ENCODE assay signal across 13 cellular contexts in the genomic region with DNA sequence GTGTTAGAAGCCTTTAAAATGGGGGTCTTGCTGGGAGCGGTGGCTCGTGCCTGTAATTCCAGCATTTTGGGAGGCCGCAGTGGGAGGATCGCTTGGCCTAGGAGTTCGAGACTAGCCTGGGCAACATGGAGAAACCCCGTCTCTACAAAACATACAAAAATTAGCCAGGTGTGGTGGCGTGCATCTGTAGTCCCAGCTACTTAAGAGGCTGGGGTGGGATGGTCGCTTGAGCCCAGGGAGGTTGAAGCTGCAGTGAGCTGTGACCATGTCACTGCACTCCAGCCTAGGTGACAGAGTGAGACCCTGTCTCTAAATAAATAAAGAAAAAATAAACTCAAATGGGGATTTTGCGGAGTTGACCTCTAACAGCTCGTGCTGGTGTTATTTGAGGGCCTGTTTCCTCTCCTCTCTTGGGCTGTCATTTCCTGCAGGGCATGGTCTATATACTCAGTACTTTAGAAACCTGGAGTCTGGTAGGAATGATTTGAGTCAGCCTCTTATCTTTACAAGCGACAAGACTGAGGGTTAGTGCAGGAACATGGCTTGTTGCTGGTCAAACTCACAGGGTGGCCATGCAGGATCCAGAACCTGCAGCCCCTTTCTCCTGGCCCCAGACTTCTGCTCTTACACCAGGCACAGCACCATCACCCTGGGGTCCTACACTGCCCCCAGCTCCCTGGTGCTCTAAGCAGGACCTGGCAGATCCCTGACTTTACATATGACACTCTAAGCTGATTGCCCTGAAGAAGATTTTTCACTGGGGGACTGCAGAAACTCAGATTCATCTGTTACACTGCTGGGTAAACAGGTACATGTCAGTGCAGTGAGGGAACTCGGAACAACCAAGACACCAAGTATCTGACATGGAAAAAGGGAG. TPM values are rescaled to one million over a fixed set of nuclear protein-coding genes. Genes with fewer than 3 reads are reported as not detected.
DNase-seq lines count a peak whose midpoint lies in the region; ATAC-seq and TF ChIP-seq lines count a peak whose summit lies in the region.
"Had no signal": no experiment of that assay in that cellular context is flagged by ENCODE, and none has a peak within 500 bp of the region (broad histone marks: within the 10 kb centered on the region; RNA-seq: fewer than 3 reads in every experiment).

No MANE protein-coding gene starts in this region.

- DNase-seq in CD4-positive, CD25-positive, alpha-beta regulatory T cell: peak in 1 of 3 donors; percentile 39
- DNase-seq in right cardiac atrium (no peak), A172 (ENCODE audit: low spot score) (no peak), neural progenitor cell (ENCODE audit: low spot score) (no peak)
- DNase-seq in stimulated activated CD4-positive, alpha-beta T cell treated with anti-CD3 and anti-CD28 coated beads, Interleukin-2, amount 100 ng/mL, for 24 hours: no peak
- no peak for DNase-seq in activated CD4-positive, CD25-positive, alpha-beta regulatory T cell (lab: John Stamatoyannopoulos, UW)
- DNase-seq: gastrocnemius medialis, MG63, ovary had no signal

- WGBS in right cardiac atrium: 74% methylated on average over 12 of the region's 12 CpGs

- H4K20me1 ChIP-seq in neural progenitor cell (ENCODE audit: low read depth): no peaks in the 10 kb centered on the region

- no peaks in the 10 kb centered on the region for H3F3A ChIP-seq in neural progenitor cell (ENCODE audit: low read depth)

- H2AFZ ChIP-seq in neural progenitor cell (replicated peaks): no peak overlapping the region

- H3K36me3 ChIP-seq in CD4-positive, CD25-positive, alpha-beta regulatory T cell (ENCODE audit: control insufficient read depth, insufficient read depth, low read length): peaks cover 18% of the 10 kb centered on the region
- no peaks in the 10 kb centered on the region for H3K36me3 ChIP-seq in neural progenitor cell
- H3K36me3 ChIP-seq: gastrocnemius medialis, ovary had no signal

- intact Hi-C loops in right cardiac atrium (cut with DNase I): no loop called here

- ATAC-seq in CD4-positive, CD25-positive, alpha-beta regulatory T cell (ENCODE audit: low read depth in 2 of 2): no peak
- peak; percentile 73 for ATAC-seq in GM19438 (IDR thresholded peaks at IDR 0.05; ENCODE audit: low read depth, unreplicated experiment)
- peak; percentile 84 for ATAC-seq in HG03378 (IDR thresholded peaks at IDR 0.05; ENCODE audit: unreplicated experiment)
- peak; percentile 36 to 82 for ATAC-seq in right cardiac atrium

- peak overlapping the region in 2 of 4 donors; percentile 11 to 35 for H3K4me3 Mint-ChIP-seq in CD4-positive, CD25-positive, alpha-beta regulatory T cell
- no peak overlapping the region for H3K4me3 Mint-ChIP-seq in neural progenitor cell
- H3K4me3 Mint-ChIP-seq: activated naive CD4-positive, alpha-beta T cell treated with anti-CD3 and anti-CD28 coated beads, Interleukin-2, amount 50 U/mL, for 24 hours had no signal

- peaks cover 10% of the 10 kb centered on the region for H3K4me1 ChIP-seq in CD4-positive, CD25-positive, alpha-beta regulatory T cell (ENCODE audit: control insufficient read depth, insufficient read depth, low read length, poor library complexity, severe bottlenecking)
- H3K4me1 ChIP-seq in right cardiac atrium (ENCODE audit: control insufficient read depth, insufficient read depth, low read length) (peaks cover 13% of the 10 kb centered on the region), neural progenitor cell (no peaks in the 10 kb centered on the region)
- H3K4me1 ChIP-seq: gastrocnemius medialis had no signal

- no peaks in the 10 kb centered on the region for H3K9me3 Mint-ChIP-seq in CD4-positive, CD25-positive, alpha-beta regulatory T cell
- H3K9me3 Mint-ChIP-seq in neural progenitor cell: peaks cover 10% of the 10 kb centered on the region
- H3K9me3 Mint-ChIP-seq: activated naive CD4-positive, alpha-beta T cell treated with anti-CD3 and anti-CD28 coated beads, Interleukin-2, amount 50 U/mL, for 24 hours had no signal

- no peaks in the 10 kb centered on the region for H3K9me3 ChIP-seq in CD4-positive, CD25-positive, alpha-beta regulatory T cell (ENCODE audit: control insufficient read depth in 2 of 2, low read length in 2 of 2)
- H3K9me3 ChIP-seq in right cardiac atrium (ENCODE audit: control insufficient read depth, low read length): no peaks in the 10 kb centered on the region
- no peaks in the 10 kb centered on the region for H3K9me3 ChIP-seq in neural progenitor cell (ENCODE audit: low read depth)
- H3K9me3 ChIP-seq: gastrocnemius medialis, MG63, ovary had no signal

- no peaks in the 10 kb centered on the region for H3K27me3 ChIP-seq in CD4-positive, CD25-positive, alpha-beta regulatory T cell (ENCODE audit: control insufficient read depth, insufficient read depth, low read length)
- H3K27me3 ChIP-seq in right cardiac atrium (ENCODE audit: control insufficient read depth, insufficient read depth) (no peaks in the 10 kb centered on the region), neural progenitor cell (no peaks in the 10 kb centered on the region)
- H3K27me3 ChIP-seq: gastrocnemius medialis, MG63, ovary had no signal

- no peak overlapping the region for H3K27ac ChIP-seq in CD4-positive, CD25-positive, alpha-beta regulatory T cell (ENCODE audit: insufficient read depth, low read length, poor library complexity, severe bottlenecking)
- H3K27ac ChIP-seq in right cardiac atrium (ENCODE audit: low read length): peak overlapping the region; percentile 73
- no peak overlapping the region for H3K27ac ChIP-seq in neural progenitor cell
- H3K27ac ChIP-seq: C4-2B, ovary had no signal

- H3K4me2 ChIP-seq in neural progenitor cell: no peak overlapping the region

- no peak overlapping the region for H3K4me3 ChIP-seq in CD4-positive, CD25-positive, alpha-beta regulatory T cell (ENCODE audit: low read depth, low read length)
- no peak overlapping the region for H3K4me3 ChIP-seq in right cardiac atrium (ENCODE audit: low read length)
- H3K4me3 ChIP-seq in neural progenitor cell: no peak overlapping the region
- H3K4me3 ChIP-seq: gastrocnemius medialis, MG63, ovary had no signal

- H3K27ac Mint-ChIP-seq in CD4-positive, CD25-positive, alpha-beta regulatory T cell: peak overlapping the region; percentile 52 to 83 (median 65)
- no peak overlapping the region for H3K27ac Mint-ChIP-seq in neural progenitor cell
- H3K27ac Mint-ChIP-seq: activated naive CD4-positive, alpha-beta T cell treated with anti-CD3 and anti-CD28 coated beads, Interleukin-2, amount 50 U/mL, for 24 hours had no signal

- H3K4me1 Mint-ChIP-seq in CD4-positive, CD25-positive, alpha-beta regulatory T cell: peaks cover 8 to 36% (median 27%) of the 10 kb centered on the region in 4 donors
- H3K4me1 Mint-ChIP-seq in neural progenitor cell: peaks cover 19% of the 10 kb centered on the region

- H3K36me3 Mint-ChIP-seq in CD4-positive, CD25-positive, alpha-beta regulatory T cell: peaks cover 14% of the 10 kb centered on the region
- peaks cover 12% of the 10 kb centered on the region for H3K36me3 Mint-ChIP-seq in neural progenitor cell

- TF ChIP-seq CTCF in neural progenitor cell (IDR thresholded peaks at IDR 0.05): no peak

- no peak overlapping the region for H3K9ac ChIP-seq in neural progenitor cell

- peaks cover 15% of the 10 kb centered on the region for H3K79me2 ChIP-seq in neural progenitor cell (ENCODE audit: low read depth)

- no peaks in the 10 kb centered on the region for H3K27me3 Mint-ChIP-seq in CD4-positive, CD25-positive, alpha-beta regulatory T cell
- H3K27me3 Mint-ChIP-seq in neural progenitor cell (ENCODE audit: insufficient read depth, low read depth): peaks cover 5% of the 10 kb centered on the region
- H3K27me3 Mint-ChIP-seq: activated naive CD4-positive, alpha-beta T cell treated with anti-CD3 and anti-CD28 coated beads, Interleukin-2, amount 50 U/mL, for 24 hours had no signal

RNA-seq across cellular contexts. Expression of a gene that starts 15.1 kb away (rescaled TPM):
- 57.8 TPM for total RNA-seq in CD4-positive, CD25-positive, alpha-beta regulatory T cell
- polyA plus RNA-seq in CD4-positive, CD25-positive, alpha-beta regulatory T cell: 10 to 100 TPM in 3 of 4 donors, 1 to 10 TPM in 1; 9.3 to 14.2 (median 13.5) TPM
- total RNA-seq in right cardiac atrium: 10 to 100 TPM; 31.7 to 37.4 (median 35.3) TPM
- polyA plus RNA-seq in right cardiac atrium: 26.3 TPM
- total RNA-seq in A172 (2014; rRNA removed; shearing (Covaris generic)): 15.4 and 15.5 TPM in 2 replicates
- 6.9 and 11.9 TPM in 2 replicates for total RNA-seq in neural progenitor cell (ENCODE audit: low replicate concordance)

Comparison
In these comparisons a context has a peak if more than half of its experiments do, and no peak if none do; other contexts are left out.
1. ATAC-seq: peak in GM19438 (single experiment), HG03378 (single experiment) and right cardiac atrium (2 of 2); none in CD4-positive, CD25-positive, alpha-beta regulatory T cell (0 of 2).